In genomic region chrX:119482497-119483480, GRCh38 we compare ENCODE assay signal across 8 cellular contexts. TPM values are rescaled to one million over a fixed set of nuclear protein-coding genes. Genes with fewer than 3 reads are reported as not detected.
A peak's percentile ranks its signal among the peaks of the same experiment; 100 is the strongest.
DNase-seq lines count a peak whose midpoint lies in the region; ATAC-seq and TF ChIP-seq lines count a peak whose summit lies in the region.

No MANE protein-coding gene starts in this region.

- intact Hi-C loops in ovary (cut with DNase I) = no loop called here
- intact Hi-C loops in transverse colon (cut with DNase I; ENCODE audit: low total_unique reads) = no loop called here

- TF ChIP-seq EP300 in ovary (IDR thresholded peaks at IDR 0.05) (no peak), transverse colon (IDR thresholded peaks at IDR 0.05; ENCODE audit: low read depth) (no peak)

- H3K9me3 ChIP-seq in ovary = no peaks in the 10 kb centered on the region
- H3K9me3 ChIP-seq in transverse colon = no peaks in the 10 kb centered on the region

- DNase-seq in Ammon's horn (ENCODE audit: low spot score) (peak; percentile 58), RPMI7951 (ENCODE audit: low read depth) (peak; percentile 65), glomerular visceral epithelial cell (ENCODE audit: extremely low spot score) (peak; percentile 21), ovary (peak; percentile 26 to 64 (median 43)), transverse colon (peak; percentile 76)
- DNase-seq in activated gamma-delta T cell treated with anti-CD3 and anti-CD28 coated beads, Interleukin-2, amount 50 U/mL, for 16 hours (ENCODE audit: low read depth) = peak; percentile 24

- no peaks in the 10 kb centered on the region for H3K36me3 ChIP-seq in ovary
- no peaks in the 10 kb centered on the region for H3K36me3 ChIP-seq in transverse colon

- ATAC-seq in GM19025 (IDR thresholded peaks at IDR 0.05; ENCODE audit: low read depth, unreplicated experiment) (peak; percentile 81), HG03280 (IDR thresholded peaks at IDR 0.05; ENCODE audit: unreplicated experiment) (peak; percentile 92)

- in situ Hi-C loops in transverse colon (cut with MboI; ENCODE audit: low pct_ligation_motif_present in 1 of 4, low pct_unique_long_range_greater_than_20kb in 1 of 4, low sequenced_read_pairs in 3 of 4) = no loop called here

- H3K27me3 ChIP-seq in ovary (no peaks in the 10 kb centered on the region), transverse colon (no peaks in the 10 kb centered on the region)

- H3K4me1 ChIP-seq in ovary (ENCODE audit: insufficient read depth) = no peaks in the 10 kb centered on the region
- H3K4me1 ChIP-seq in transverse colon = peaks cover 0 to 9% (median 0%) of the 10 kb centered on the region in 4 donors

- 31 to 39% (median 39%) methylated on average over 48 of the region's 48 CpGs for WGBS in ovary, 3 donors
- WGBS in transverse colon (ENCODE audit: low coverage in 1 of 2), 2 donors = 0 to 49% methylated on average over 1 to 44 of the region's 48 CpGs

- H3K4me3 ChIP-seq in ovary (peak overlapping the region; percentile 28), transverse colon (peak overlapping the region in 3 of 4 donors; percentile 22 to 50 (median 24))

- TF ChIP-seq CTCF in ovary (IDR thresholded peaks at IDR 0.05) (peak; percentile 22 to 35 (median 25)), transverse colon (IDR thresholded peaks at IDR 0.05) (peak; percentile 60 to 75 (median 65))

- TF ChIP-seq POLR2A in ovary (IDR thresholded peaks at IDR 0.05) (no peak), transverse colon (IDR thresholded peaks at IDR 0.05) (peak; percentile 5)

- no peak overlapping the region for H3K27ac ChIP-seq in ovary
- peak overlapping the region; percentile 74 to 82 (median 78) for H3K27ac ChIP-seq in transverse colon

RNA-seq across cellular contexts. Expression of gene SLC25A5, which starts 14.5 kb away (rescaled TPM):
- total RNA-seq in RPMI7951 (2014; rRNA removed; shearing (Covaris generic)) = 289 and 310 TPM in 2 replicates
- total RNA-seq in ovary = 100 to 1,000 TPM in 6 of 7 donors, 10 to 100 TPM in 1; 97.2 to 166 (median 138) TPM
- 100 to 1,000 TPM; 147 to 214 TPM for polyA plus RNA-seq in ovary
- total RNA-seq in transverse colon = 1,000 to 10,000 TPM in 1 of 4 donors, 100 to 1,000 TPM in 3; 319 to 1,302 (median 724) TPM

Comparison
In these comparisons a context has a peak if more than half of its experiments do, and no peak if none do; other contexts are left out.
1. DNase-seq: peak in every context shown above with its lines; median percentile 76 in transverse colon; 65 in RPMI7951; 58 in Ammon's horn; 43 in ovary; 24 in activated gamma-delta T cell treated with anti-CD3 and anti-CD28 coated beads, Interleukin-2, amount 50 U/mL, for 16 hours; 21 in glomerular visceral epithelial cell.
2. H3K27ac ChIP-seq: peak in transverse colon (4 of 4); none in ovary (0 of 2).